21 cellular contexts compared by ENCODE assay signal in genomic region chr16:11884035-11884434, GRCh38. TPM values are rescaled to one million over a fixed set of nuclear protein-coding genes. Genes with fewer than 3 reads are reported as not detected.
A peak's percentile ranks its signal among the peaks of the same experiment; 100 is the strongest.
DNase-seq lines count a peak whose midpoint lies in the region; ATAC-seq, FAIRE-seq and TF ChIP-seq lines count a peak whose summit lies in the region.
"Had no signal": no experiment of that assay in that cellular context is flagged by ENCODE, and none has a peak within 500 bp of the region (broad histone marks: within the 10 kb centered on the region; RNA-seq: fewer than 3 reads in every experiment).

No MANE protein-coding gene starts in this region.

- H3K27me3 Mint-ChIP-seq in activated naive CD8-positive, alpha-beta T cell, result no peaks in the 10 kb centered on the region
- H3K27me3 Mint-ChIP-seq in activated naive CD8-positive, alpha-beta T cell treated with anti-CD3 and anti-CD28 coated beads for 36 hours, result no peaks in the 10 kb centered on the region
- H3K27me3 Mint-ChIP-seq in nephron progenitor cell (ENCODE audit: low read depth, poor library complexity), result no peaks in the 10 kb centered on the region
- H3K27me3 Mint-ChIP-seq: B cell; CD4-positive, alpha-beta T cell had no signal

- H3K79me2 ChIP-seq in HepG2 (ENCODE audit: insufficient read depth, low read length), result no peaks in the 10 kb centered on the region

- no peak overlapping the region for H3K9ac ChIP-seq in HepG2 (ENCODE audit: insufficient read depth, low read depth, low read length)
- H3K9ac ChIP-seq: BLaER1 treated with 17β-estradiol and CSF1 and Interleukin-3, amounts not matched to agents 10 nM and 100 nM had no signal

- TF ChIP-seq EP300 in HepG2 (IDR thresholded peaks at IDR 0.05; ENCODE audit: low read depth in 2 of 2, low read length in 2 of 2), result no peak
- no peak for TF ChIP-seq EP300 in HepG2 (CRISPR knock-in tag; IDR thresholded peaks at IDR 0.05; ENCODE audit: borderline replicate concordance)

- no peak for TF ChIP-seq CTCF in HepG2 (CRISPR knock-in tag; IDR thresholded peaks at IDR 0.05)
- no peak for TF ChIP-seq CTCF in right lobe of liver (IDR thresholded peaks at IDR 0.05)
- TF ChIP-seq CTCF in nephron progenitor cell (IDR thresholded peaks at IDR 0.05), result no peak

- H3K9me3 Mint-ChIP-seq in activated naive CD8-positive, alpha-beta T cell (ENCODE audit: low read depth), result no peaks in the 10 kb centered on the region
- no peaks in the 10 kb centered on the region for H3K9me3 Mint-ChIP-seq in activated naive CD8-positive, alpha-beta T cell treated with anti-CD3 and anti-CD28 coated beads for 36 hours
- H3K9me3 Mint-ChIP-seq in nephron progenitor cell, result no peaks in the 10 kb centered on the region
- H3K9me3 Mint-ChIP-seq: CD4-positive, alpha-beta T cell; CD8-positive, alpha-beta T cell had no signal

- H3K4me3 Mint-ChIP-seq in activated naive CD8-positive, alpha-beta T cell, result no peak overlapping the region
- H3K4me3 Mint-ChIP-seq in activated naive CD8-positive, alpha-beta T cell treated with anti-CD3 and anti-CD28 coated beads for 36 hours, result no peak overlapping the region
- H3K4me3 Mint-ChIP-seq in nephron progenitor cell, result no peak overlapping the region
- H3K4me3 Mint-ChIP-seq: B cell; CD4-positive, alpha-beta T cell; CD8-positive, alpha-beta T cell had no signal

- peak overlapping the region; percentile 28 for H3K27ac Mint-ChIP-seq in activated naive CD8-positive, alpha-beta T cell
- H3K27ac Mint-ChIP-seq in activated naive CD8-positive, alpha-beta T cell treated with anti-CD3 and anti-CD28 coated beads for 36 hours, result no peak overlapping the region
- peak overlapping the region; percentile 29 for H3K27ac Mint-ChIP-seq in nephron progenitor cell
- H3K27ac Mint-ChIP-seq: B cell; CD4-positive, alpha-beta T cell; CD8-positive, alpha-beta T cell had no signal

- in situ Hi-C loops in HepG2 (cut with HindIII; ENCODE audit: extremely low pct_ligation_motif_present, low pct_unique_long_range_greater_than_20kb), result no loop called here

- H3K4me2 ChIP-seq in HepG2 (ENCODE audit: low read depth, low read length), result no peak overlapping the region
- H3K4me2 ChIP-seq: A549; BLaER1 treated with 17β-estradiol and CSF1 and Interleukin-3, amounts not matched to agents 10 nM and 100 nM had no signal

- H3K4me1 ChIP-seq in HepG2 (ENCODE audit: insufficient read depth, low read length) (no peaks in the 10 kb centered on the region), right lobe of liver (no peaks in the 10 kb centered on the region)
- H3K4me1 ChIP-seq: A549; BLaER1 treated with 17β-estradiol and CSF1 and Interleukin-3, amounts not matched to agents 10 nM and 100 nM; Caco-2 had no signal

- H2AFZ ChIP-seq in HepG2 (ENCODE audit: low read length), result no peak overlapping the region

- H3K27ac ChIP-seq in HepG2 (ENCODE audit: extremely low read length, insufficient read depth, low read length) (no peak overlapping the region), right lobe of liver (no peak overlapping the region)
- H3K27ac ChIP-seq: 22Rv1; A549; BLaER1 treated with 17β-estradiol and CSF1 and Interleukin-3, amounts not matched to agents 10 nM and 100 nM; C4-2B had no signal

- peaks cover 2% of the 10 kb centered on the region for H3K4me1 Mint-ChIP-seq in activated naive CD8-positive, alpha-beta T cell (ENCODE audit: low read depth)
- H3K4me1 Mint-ChIP-seq in activated naive CD8-positive, alpha-beta T cell treated with anti-CD3 and anti-CD28 coated beads for 36 hours, result peaks cover 4% of the 10 kb centered on the region
- H3K4me1 Mint-ChIP-seq in nephron progenitor cell, result no peaks in the 10 kb centered on the region
- H3K4me1 Mint-ChIP-seq: B cell had no signal

- DNase-seq in activated naive CD8-positive, alpha-beta T cell treated with anti-CD3 and anti-CD28 coated beads for 36 hours, result no peak
- DNase-seq in HepG2 (ENCODE audit: low spot score) (no peak), right lobe of liver (no peak), nephron progenitor cell (no peak)
- DNase-seq: AML-193; Caco-2; Calu3; CD4-positive, alpha-beta T cell; CD8-positive, alpha-beta T cell; DMS79 treated with DMSO at 0.1 percent for 48 hours; GF-D8 had no signal

- CTCF ChIA-PET in HepG2 (lab: Yijun Ruan, JAX; ENCODE audit: low intra/inter-chr PET ratio, low total read pairs), result no interaction called here

- H3K9me3 ChIP-seq in HepG2 (ENCODE audit: low read length), result no peaks in the 10 kb centered on the region
- H3K9me3 ChIP-seq in right lobe of liver, result no peaks in the 10 kb centered on the region
- H3K9me3 ChIP-seq: A549; BLaER1 treated with 17β-estradiol and CSF1 and Interleukin-3, amounts not matched to agents 10 nM and 100 nM; Caco-2 had no signal

- BruUV-seq in HepG2 (replicated peaks; lab: Mats Ljungman, UMichigan), result no TSS peak

- H3K36me3 ChIP-seq in HepG2 (replicated peaks in 1 of 2; ENCODE audit: control insufficient read depth in 1 of 2, insufficient read depth in 2 of 2, low read length in 2 of 2), result peaks cover 42 to 93% of the 10 kb centered on the region in 2 experiments
- H3K36me3 ChIP-seq in right lobe of liver, result peaks cover 4 to 92% (median 30%) of the 10 kb centered on the region in 4 donors

- TF ChIP-seq RAD21 in HepG2 (CRISPR knock-in tag; IDR thresholded peaks at IDR 0.05), result no peak

- H3K27me3 ChIP-seq in HepG2 (ENCODE audit: control insufficient read depth in 1 of 2, insufficient read depth in 2 of 2, low read length in 2 of 2) (no peaks in the 10 kb centered on the region), right lobe of liver (no peaks in the 10 kb centered on the region)
- H3K27me3 ChIP-seq: BLaER1 treated with 17β-estradiol and CSF1 and Interleukin-3, amounts not matched to agents 10 nM and 100 nM had no signal

- peaks cover 5% of the 10 kb centered on the region for H3K36me3 Mint-ChIP-seq in activated naive CD8-positive, alpha-beta T cell
- H3K36me3 Mint-ChIP-seq in activated naive CD8-positive, alpha-beta T cell treated with anti-CD3 and anti-CD28 coated beads for 36 hours, result peaks cover 24% of the 10 kb centered on the region
- peaks cover 71% of the 10 kb centered on the region for H3K36me3 Mint-ChIP-seq in nephron progenitor cell (ENCODE audit: low read depth)

- H4K20me1 ChIP-seq in HepG2 (ENCODE audit: insufficient read depth, low read length), result no peaks in the 10 kb centered on the region

- no peak for ATAC-seq in HepG2
- no peak for ATAC-seq in right lobe of liver
- ATAC-seq in GM21367 (IDR thresholded peaks at IDR 0.05; ENCODE audit: unreplicated experiment), result no peak
- ATAC-seq: A549; CD8-positive, alpha-beta T cell had no signal

- intact Hi-C loops in HepG2 (cut with micrococcal nuclease; ENCODE audit: unreplicated experiment) (no loop called here), right lobe of liver (cut with DNase I) (no loop called here)

- no peak for TF ChIP-seq POLR2A in HepG2 (IDR thresholded peaks at IDR 0.05; ENCODE audit: insufficient read depth in 1 of 2, low read depth in 2 of 2, low read length in 2 of 2)
- no peak for TF ChIP-seq POLR2A in right lobe of liver (IDR thresholded peaks at IDR 0.05)

- POLR2A ChIA-PET in HepG2 (lab: Yijun Ruan, JAX), result no interaction called here

- no peak for FAIRE-seq in HepG2 (lab: Jason Lieb, UNC)
- FAIRE-seq: A549, D721Med, GM12891, GM19239 had no signal

- no peak overlapping the region for H3K4me3 ChIP-seq in HepG2 (replicated peaks in 1 of 3; ENCODE audit: insufficient read depth in 1 of 3, low read depth in 2 of 3, low read length in 3 of 3)
- no peak overlapping the region for H3K4me3 ChIP-seq in right lobe of liver
- H3K4me3 ChIP-seq: A549; BLaER1 treated with 17β-estradiol and CSF1 and Interleukin-3, amounts not matched to agents 10 nM and 100 nM had no signal

- WGBS in HepG2 (ENCODE audit: low lambda C conversion rate), result 96% methylated on average over 5 of the region's 5 CpGs
- WGBS in right lobe of liver (ENCODE audit: insufficient coverage, low coverage, low lambda C conversion rate, missing lambda C conversion rate), result 94% methylated on average over 5 of the region's 5 CpGs

RNA-seq across cellular contexts. Expression of gene GSPT1, which starts 31.7 kb away (rescaled TPM):
- 100 to 1,000 TPM; 247 to 250 TPM for total RNA-seq in activated naive CD8-positive, alpha-beta T cell treated with anti-CD3 and anti-CD28 coated beads for 36 hours
- total RNA-seq in HepG2 (2016; rRNA removed; fragmentation: Illumina TruSeq; extraction: Trizol) (316 and 449 TPM in 2 replicates), right lobe of liver (10 to 100 TPM; 47.9 to 75.9 (median 50.6) TPM)
- 142 and 166 TPM in 2 replicates for total RNA-seq in HepG2 (2016; cell fraction: cytosol; rRNA removed; fragmentation: Illumina TruSeq; extraction: Trizol; ENCODE audit: low read depth)
- total RNA-seq in HepG2 (2016; cell fraction: insoluble cytoplasmic fraction; rRNA removed; fragmentation: Illumina TruSeq; extraction: Trizol), result 314 and 417 TPM in 2 replicates
- total RNA-seq in HepG2 (2016; cell fraction: membrane; rRNA removed; fragmentation: Illumina TruSeq; extraction: Trizol), result 280 and 333 TPM in 2 replicates
- 170 and 204 TPM in 2 replicates for total RNA-seq in HepG2 (2016; cell fraction: nucleus; rRNA removed; fragmentation: Illumina TruSeq; extraction: Trizol)
- 98.6 and 120 TPM in 2 replicates for polyA plus RNA-seq in HepG2 (2011; rRNA removed)
- 55.3 and 92.7 TPM in 2 replicates for polyA plus RNA-seq in HepG2 (2011; cell fraction: cytosol; rRNA removed)
- 39.3 and 51.1 TPM in 2 replicates for polyA plus RNA-seq in HepG2 (2011; cell fraction: nucleus; rRNA removed)
- 194 and 213 TPM in 2 replicates for polyA plus RNA-seq in HepG2 (2012)
- 133 and 153 TPM in 2 replicates for polyA plus RNA-seq in HepG2 (2016; cell fraction: cytosol; fragmentation: Illumina TruSeq; extraction: Trizol; ENCODE audit: low read depth)
- polyA plus RNA-seq in HepG2 (2016; cell fraction: insoluble cytoplasmic fraction; fragmentation: Illumina TruSeq; extraction: Trizol; ENCODE audit: low read depth), result 441 and 497 TPM in 2 replicates
- 227 and 277 TPM in 2 replicates for polyA plus RNA-seq in HepG2 (2016; cell fraction: membrane; fragmentation: Illumina TruSeq; extraction: Trizol; ENCODE audit: low read depth)
- 226 and 252 TPM in 2 replicates for polyA plus RNA-seq in HepG2 (2016; cell fraction: nucleus; fragmentation: Illumina TruSeq; extraction: Trizol; ENCODE audit: insufficient read depth, low read depth)
- polyA minus RNA-seq in HepG2 (2011; rRNA and poly(A)+ RNA removed; ENCODE audit: low replicate concordance), result 49.8 and 61.5 TPM in 2 replicates
- polyA minus RNA-seq in HepG2 (2011; cell fraction: cytosol; rRNA and poly(A)+ RNA removed), result 151 and 204 TPM in 2 replicates
- 104 and 140 TPM in 2 replicates for polyA minus RNA-seq in HepG2 (2011; cell fraction: nucleus; rRNA and poly(A)+ RNA removed)

RNA-seq across cellular contexts. Expression of gene RSL1D1, which starts 32.7 kb away (rescaled TPM):
- 100 to 1,000 TPM; 434 to 441 TPM for total RNA-seq in activated naive CD8-positive, alpha-beta T cell treated with anti-CD3 and anti-CD28 coated beads for 36 hours
- total RNA-seq in HepG2 (2016; rRNA removed; fragmentation: Illumina TruSeq; extraction: Trizol), result 343 and 502 TPM in 2 replicates
- 118 and 139 TPM in 2 replicates for total RNA-seq in HepG2 (2016; cell fraction: cytosol; rRNA removed; fragmentation: Illumina TruSeq; extraction: Trizol; ENCODE audit: low read depth)
- total RNA-seq in HepG2 (2016; cell fraction: insoluble cytoplasmic fraction; rRNA removed; fragmentation: Illumina TruSeq; extraction: Trizol), result 337 and 511 TPM in 2 replicates
- total RNA-seq in HepG2 (2016; cell fraction: membrane; rRNA removed; fragmentation: Illumina TruSeq; extraction: Trizol), result 248 and 308 TPM in 2 replicates
- total RNA-seq in HepG2 (2016; cell fraction: nucleus; rRNA removed; fragmentation: Illumina TruSeq; extraction: Trizol), result 210 and 225 TPM in 2 replicates
- 125 and 187 TPM in 2 replicates for polyA plus RNA-seq in HepG2 (2011; rRNA removed)
- polyA plus RNA-seq in HepG2 (2011; cell fraction: cytosol; rRNA removed), result 77.4 and 149 TPM in 2 replicates
- polyA plus RNA-seq in HepG2 (2011; cell fraction: nucleus; rRNA removed), result 15.5 and 28.9 TPM in 2 replicates
- 330 and 427 TPM in 2 replicates for polyA plus RNA-seq in HepG2 (2012)
- 128 and 147 TPM in 2 replicates for polyA plus RNA-seq in HepG2 (2016; cell fraction: cytosol; fragmentation: Illumina TruSeq; extraction: Trizol; ENCODE audit: low read depth)
- 679 and 682 TPM in 2 replicates for polyA plus RNA-seq in HepG2 (2016; cell fraction: insoluble cytoplasmic fraction; fragmentation: Illumina TruSeq; extraction: Trizol; ENCODE audit: low read depth)
- 277 and 347 TPM in 2 replicates for polyA plus RNA-seq in HepG2 (2016; cell fraction: membrane; fragmentation: Illumina TruSeq; extraction: Trizol; ENCODE audit: low read depth)
- 279 and 286 TPM in 2 replicates for polyA plus RNA-seq in HepG2 (2016; cell fraction: nucleus; fragmentation: Illumina TruSeq; extraction: Trizol; ENCODE audit: insufficient read depth, low read depth)
- polyA minus RNA-seq in HepG2 (2011; rRNA and poly(A)+ RNA removed; ENCODE audit: low replicate concordance), result 28.2 and 33.4 TPM in 2 replicates
- polyA minus RNA-seq in HepG2 (2011; cell fraction: cytosol; rRNA and poly(A)+ RNA removed), result 201 and 239 TPM in 2 replicates
- polyA minus RNA-seq in HepG2 (2011; cell fraction: nucleus; rRNA and poly(A)+ RNA removed), result 96.4 and 115 TPM in 2 replicates
- 10 to 100 TPM; 38.1 to 77.3 (median 54.9) TPM for total RNA-seq in right lobe of liver

RNA-seq across cellular contexts. Expression of gene NPIPB2, which starts 57.8 kb away (rescaled TPM):
- total RNA-seq in activated naive CD8-positive, alpha-beta T cell treated with anti-CD3 and anti-CD28 coated beads for 36 hours, result 1 to 10 TPM; 6.2 to 6.9 TPM
- total RNA-seq in HepG2 (2016; rRNA removed; fragmentation: Illumina TruSeq; extraction: Trizol), result 1.8 TPM in 1 of 2 replicates, not detected in the other
- 0.62 TPM in 1 of 2 replicates, not detected in the other for total RNA-seq in HepG2 (2016; cell fraction: cytosol; rRNA removed; fragmentation: Illumina TruSeq; extraction: Trizol; ENCODE audit: low read depth)
- total RNA-seq in HepG2 (2016; cell fraction: insoluble cytoplasmic fraction; rRNA removed; fragmentation: Illumina TruSeq; extraction: Trizol), result 0.80 TPM in 1 of 2 replicates, not detected in the other
- total RNA-seq in HepG2 (2016; cell fraction: membrane; rRNA removed; fragmentation: Illumina TruSeq; extraction: Trizol), result 0.90 TPM in 1 of 2 replicates, not detected in the other
- total RNA-seq in HepG2 (2016; cell fraction: nucleus; rRNA removed; fragmentation: Illumina TruSeq; extraction: Trizol), result 5.1 and 6.2 TPM in 2 replicates
- 3.2 and 4.1 TPM in 2 replicates for polyA plus RNA-seq in HepG2 (2011; rRNA removed)
- polyA plus RNA-seq in HepG2 (2011; cell fraction: cytosol; rRNA removed), result 0.36 TPM in 2 replicates
- 14.3 and 18.9 TPM in 2 replicates for polyA plus RNA-seq in HepG2 (2011; cell fraction: nucleus; rRNA removed)
- polyA plus RNA-seq in HepG2 (2012), result 4.7 and 8.0 TPM in 2 replicates
- polyA plus RNA-seq in HepG2 (2016; cell fraction: cytosol; fragmentation: Illumina TruSeq; extraction: Trizol; ENCODE audit: low read depth), result not detected in 2 replicates
- 1.3 and 1.4 TPM in 2 replicates for polyA plus RNA-seq in HepG2 (2016; cell fraction: insoluble cytoplasmic fraction; fragmentation: Illumina TruSeq; extraction: Trizol; ENCODE audit: low read depth)
- 0.79 TPM in 1 of 2 replicates, not detected in the other for polyA plus RNA-seq in HepG2 (2016; cell fraction: membrane; fragmentation: Illumina TruSeq; extraction: Trizol; ENCODE audit: low read depth)
- polyA plus RNA-seq in HepG2 (2016; cell fraction: nucleus; fragmentation: Illumina TruSeq; extraction: Trizol; ENCODE audit: insufficient read depth, low read depth), result 30.6 and 37.6 TPM in 2 replicates
- polyA minus RNA-seq in HepG2 (2011; rRNA and poly(A)+ RNA removed; ENCODE audit: low replicate concordance), result 2.0 and 9.1 TPM in 2 replicates
- polyA minus RNA-seq in HepG2 (2011; cell fraction: cytosol; rRNA and poly(A)+ RNA removed), result 1.3 TPM in 1 of 2 replicates, not detected in the other
- polyA minus RNA-seq in HepG2 (2011; cell fraction: nucleus; rRNA and poly(A)+ RNA removed), result 9.1 and 14.2 TPM in 2 replicates
- 10 to 100 TPM in 1 of 6 experiments, 1 to 10 TPM in 5; 2.1 to 10.2 (median 4.2) TPM for total RNA-seq in right lobe of liver
